Comparison of ENCODE assay signal across 8 cellular contexts in genomic region chr6:109482913-109483743, GRCh38. TPM values are rescaled to one million over a fixed set of nuclear protein-coding genes. Genes with fewer than 3 reads are reported as not detected.
DNase-seq lines count a peak whose midpoint lies in the region; ATAC-seq and TF ChIP-seq lines count a peak whose summit lies in the region.

ZBTB24 (minus strand) TSS chr6:109483219; CDS start chr6:109482026, 1,193 bp downstream.

- peak within 1 kb of the TSS; percentile 67 to 90 (median 76) for H3K4me3 ChIP-seq in liver (ENCODE audit: low read depth in 1 of 3, low read length in 3 of 3)

- no peaks in the 10 kb centered on the region for H3K27me3 ChIP-seq in liver (ENCODE audit: control insufficient read depth in 4 of 4, insufficient read depth in 4 of 4, low read length in 3 of 4)

- WGBS in liver: 2% methylated on average over 98 of the region's 98 CpGs

- peaks cover 0 to 18% (median 3%) of the 10 kb centered on the region in 4 donors for H3K4me1 ChIP-seq in liver (ENCODE audit: control insufficient read depth in 4 of 4, insufficient read depth in 4 of 4, low read length in 3 of 4)

- peak within 1 kb of the TSS; percentile 36 to 69 for H3K27ac ChIP-seq in liver (ENCODE audit: low read depth in 1 of 2, low read length in 2 of 2)

- H3K36me3 ChIP-seq in liver (ENCODE audit: control insufficient read depth in 4 of 4, insufficient read depth in 3 of 4, low read depth in 1 of 4, low read length in 3 of 4): peaks cover 0 to 9% (median 0%) of the 10 kb centered on the region in 4 donors

- TF ChIP-seq RAD21 in liver (IDR thresholded peaks at IDR 0.05): no peak

- no peak for TF ChIP-seq CTCF in liver (IDR thresholded peaks at IDR 0.05; ENCODE audit: low read depth, low read length, missing input control)

- DNase-seq in CD1c-positive myeloid dendritic cell (ENCODE audit: extremely low spot score) (peak; percentile 96), NCI-H774 (lab: John Stamatoyannopoulos, UW) (peak; percentile 98), dedifferentiated amniotic fluid mesenchymal stem cell (ENCODE audit: extremely low spot score) (peak; percentile 82)
- peak; percentile 79 to 81 for DNase-seq in activated CD4-positive, alpha-beta T cell treated with anti-CD3 and anti-CD28 coated beads, Interleukin-2, amount 50 U/mL, for 24 hours (ENCODE audit: low read depth in 1 of 2, low spot score in 1 of 2)
- peak; percentile 80 to 87 for DNase-seq in stimulated activated CD4-positive, alpha-beta T cell treated with anti-CD3 and anti-CD28 coated beads, Interleukin-2, amount 100 ng/mL, for 48 hours

- H3K9ac ChIP-seq in liver (ENCODE audit: low read depth in 1 of 2, low read length in 2 of 2): peak within 1 kb of the TSS; percentile 5 to 67

- H3K9me3 ChIP-seq in liver (ENCODE audit: control insufficient read depth in 4 of 4, low read length in 3 of 4): no peaks in the 10 kb centered on the region

- ATAC-seq in GM19372 (IDR thresholded peaks at IDR 0.05; ENCODE audit: low read depth, unreplicated experiment) (peak; percentile 82), HG03520 (IDR thresholded peaks at IDR 0.05; ENCODE audit: unreplicated experiment) (peak; percentile 84)

TF ChIP-seq in liver, 16 proteins besides CTCF, POLR2A, EP300 and RAD21:
- TF ChIP-seq MAX (IDR thresholded peaks at IDR 0.05): no peak
- no peak for TF ChIP-seq FOXA1 (IDR thresholded peaks at IDR 0.05)
- no peak for TF ChIP-seq FOXA2 (IDR thresholded peaks at IDR 0.05)
- no peak for TF ChIP-seq ATF3 (IDR thresholded peaks at IDR 0.05)
- TF ChIP-seq JUND (IDR thresholded peaks at IDR 0.05): no peak
- no peak for TF ChIP-seq YY1 (IDR thresholded peaks at IDR 0.05)
- TF ChIP-seq HNF4G (IDR thresholded peaks at IDR 0.05): no peak
- no peak for TF ChIP-seq EGR1 (IDR thresholded peaks at IDR 0.05; ENCODE audit: low read depth in 2 of 2)
- no peak for TF ChIP-seq NR2F2 (IDR thresholded peaks at IDR 0.05)
TF ChIP-seq in liver: peak in this region for 0.

RNA-seq across cellular contexts. Expression of gene ZBTB24, which starts in this region (rescaled TPM):
- 1 to 10 TPM; 3.0 to 3.9 TPM for total RNA-seq in liver
- 1 to 10 TPM; 1.2 to 1.5 TPM for polyA plus RNA-seq in liver

Comparison
In these comparisons a context has a peak if more than half of its experiments do, and no peak if none do; other contexts are left out.
1. Peak in every context shown above with its lines: DNase-seq, ATAC-seq, H3K4me3 ChIP-seq and H3K27ac ChIP-seq.